8 cellular contexts compared by ENCODE assay signal in genomic region chr11:57568330-57568766, GRCh38. TPM values are rescaled to one million over a fixed set of nuclear protein-coding genes. Genes with fewer than 3 reads are reported as not detected.
DNase-seq lines count a peak whose midpoint lies in the region; ATAC-seq and TF ChIP-seq lines count a peak whose summit lies in the region.

No MANE protein-coding gene starts in this region.

- RAD21 ChIA-PET in HCT116 (lab: Charles Lee; ENCODE audit: low non-redundant PET in 1 of 2, low total read pairs in 2 of 2, uncharacterized antibody in 2 of 2, unreplicated experiment in 2 of 2) = interaction anchor here (0.6 to 1.9 kb wide), 5 partner anchors 73 to 699 kb away, joined by 3 to 9 read pairs (median 4); partner anchors contain the start of gene OR10W1 (in 1 of the 2)

- DNase-seq in HCT116 (ENCODE audit: low read depth, low spot score) = peak; percentile 56
- peak; percentile 58 for DNase-seq in NCI-H1694 (lab: John Stamatoyannopoulos, UW)
- DNase-seq in activated CD8-positive, alpha-beta memory T cell treated with anti-CD3 and anti-CD28 coated beads, Interleukin-2, amount 50 U/mL, for 24 hours (ENCODE audit: extremely low read depth) = peak; percentile 62
- peak; percentile 77 for DNase-seq in fibroblast of peridontal ligament (ENCODE audit: extremely low read depth)
- DNase-seq in ovary = peak in 4 of 5 donors; percentile 90 to 93 (median 92)
- no peak for DNase-seq in aorta
- DNase-seq in NCI-H748 (lab: John Stamatoyannopoulos, UW; ENCODE audit: unreplicated experiment) = no peak

- 17 to 29% (median 21%) methylated on average over 6 of the region's 6 CpGs for WGBS in ovary, 3 donors
- 22 to 29% methylated on average over 6 of the region's 6 CpGs for WGBS in aorta, 2 donors

- no peaks in the 10 kb centered on the region for H3K36me3 ChIP-seq in HCT116 (ENCODE audit: control insufficient read depth in 1 of 2, insufficient read depth in 2 of 2, low read length in 2 of 2)
- H3K36me3 ChIP-seq in ovary = no peaks in the 10 kb centered on the region
- no peaks in the 10 kb centered on the region for H3K36me3 ChIP-seq in aorta (ENCODE audit: control insufficient read depth in 1 of 2, insufficient read depth in 2 of 2, low read length in 1 of 2)

- H3K27ac ChIP-seq in HCT116 (ENCODE audit: low read depth, low read length) (peak overlapping the region; percentile 67), ovary (peak overlapping the region; percentile 78 to 85), aorta (ENCODE audit: low read depth in 1 of 2, low read length in 2 of 2) (no peak overlapping the region)

- H3K9ac ChIP-seq in HCT116 (ENCODE audit: low read length) = peak overlapping the region; percentile 49

- no peaks in the 10 kb centered on the region for H3K9me3 ChIP-seq in HCT116 (ENCODE audit: control insufficient read depth in 1 of 2, insufficient read depth in 1 of 2, low read depth in 1 of 2, low read length in 2 of 2)
- H3K9me3 ChIP-seq in ovary = no peaks in the 10 kb centered on the region
- no peaks in the 10 kb centered on the region for H3K9me3 ChIP-seq in aorta (ENCODE audit: control insufficient read depth, low read length)

- intact Hi-C loops in HCT116 (cut with micrococcal nuclease) (loop anchor here (1.0 kb wide), 2 partner anchors 73 to 945 kb away; no protein-coding TSS in a partner anchor), ovary (cut with DNase I) (loop anchor here in 3 of 4 donors (2.0 to 5.0 kb wide), 2 partner anchors 72 to 74 kb away; no protein-coding TSS in a partner anchor), aorta (cut with DNase I) (loop anchor here (2.0 kb wide), 3 partner anchors 30 to 76 kb away; no protein-coding TSS in a partner anchor)

- peak overlapping the region; percentile 87 for H3K4me2 ChIP-seq in HCT116 (ENCODE audit: low read length)

- H3K4me3 ChIP-seq in HCT116 (replicated peaks in 1 of 2; ENCODE audit: low read depth in 1 of 2, low read length in 2 of 2) (peak overlapping the region; percentile 66 to 73), ovary (peak overlapping the region; percentile 76), aorta (ENCODE audit: low read length in 2 of 2) (peak overlapping the region in 1 of 2 donors; percentile 85)

- TF ChIP-seq POLR2A in HCT116 (IDR thresholded peaks at IDR 0.05; ENCODE audit: borderline replicate concordance, extremely low read depth, insufficient read depth, insufficient read length) = no peak
- no peak for TF ChIP-seq POLR2A in ovary (IDR thresholded peaks at IDR 0.05)

- CTCF ChIA-PET in HCT116 (lab: Charles Lee) = interaction anchor here (0.5 to 2.6 kb wide), 8 partner anchors 10 to 231 kb away, joined by 3 to 40 read pairs (median 4); no protein-coding TSS in a partner anchor

- no TSS peak for BruUV-seq in HCT116 (replicated peaks; lab: Mats Ljungman, UMichigan)

- no peak for TF ChIP-seq EP300 in ovary (IDR thresholded peaks at IDR 0.05)

- TF ChIP-seq RAD21 in HCT116 (IDR thresholded peaks at IDR 0.05; ENCODE audit: low read depth) = peak; percentile 81

- H4K20me1 ChIP-seq in HCT116 (ENCODE audit: insufficient read depth) = no peaks in the 10 kb centered on the region

- no peaks in the 10 kb centered on the region for H3K9me2 ChIP-seq in HCT116 (ENCODE audit: insufficient read depth)

- POLR2A ChIA-PET in HCT116 (lab: Charles Lee) = interaction anchor here (2.1 kb wide), 1 partner anchor 73 kb away, joined by 8 read pairs; no protein-coding TSS in a partner anchor

- no peaks in the 10 kb centered on the region for H3K79me2 ChIP-seq in HCT116 (ENCODE audit: insufficient read depth, low read length)

- peak overlapping the region; percentile 46 for H2AFZ ChIP-seq in HCT116 (ENCODE audit: low read depth, low read length, poor library complexity, severe bottlenecking)

- ATAC-seq in HCT116 (peak; percentile 29), aorta (ENCODE audit: low FRiP score) (peak; percentile 93)

- H3K27me3 ChIP-seq in HCT116 (ENCODE audit: insufficient read depth, low read length) = no peaks in the 10 kb centered on the region
- no peaks in the 10 kb centered on the region for H3K27me3 ChIP-seq in ovary
- H3K27me3 ChIP-seq in aorta (ENCODE audit: control insufficient read depth in 1 of 2, insufficient read depth in 2 of 2, low read length in 1 of 2) = no peaks in the 10 kb centered on the region

- TF ChIP-seq CTCF in GM12872 (IDR thresholded peaks at IDR 0.05; ENCODE audit: insufficient read depth, low read depth, low read length) (peak; percentile 95), HCT116 (IDR thresholded peaks at IDR 0.05 in 2 of 3, conservative IDR thresholded peaks at IDR 0.05 in 1 of 3; ENCODE audit: borderline replicate concordance in 1 of 3, insufficient read depth in 1 of 3, low read depth in 2 of 3, low read length in 2 of 3) (peak; percentile 90 to 96 (median 95); a peak in 5 of 6 replicates), ovary (IDR thresholded peaks at IDR 0.05) (peak in 1 of 3 donors; percentile 89)

- H3K4me1 ChIP-seq in HCT116 (ENCODE audit: control insufficient read depth in 1 of 2, insufficient read depth in 2 of 2, low read length in 2 of 2) (peaks cover 7 to 19% of the 10 kb centered on the region in 2 experiments; a peak in 3 of 4 replicates), ovary (ENCODE audit: insufficient read depth) (peaks cover 10% of the 10 kb centered on the region), aorta (ENCODE audit: control insufficient read depth in 1 of 2, insufficient read depth in 2 of 2, low read length in 2 of 2) (no peaks in the 10 kb centered on the region)

TF ChIP-seq in HCT116, 20 proteins besides CTCF, POLR2A, EP300 and RAD21:
- no peak for TF ChIP-seq EZH2 (IDR thresholded peaks at IDR 0.05)
- peak; percentile 13 for TF ChIP-seq TCF7L2 (IDR thresholded peaks at IDR 0.05; ENCODE audit: borderline replicate concordance, extremely low read depth, insufficient read depth, insufficient read length)

RNA-seq across cellular contexts. Expression of gene UBE2L6, which starts 0.9 kb away (rescaled TPM):
- 24.8 TPM for total RNA-seq in HCT116 (2021; ENCODE audit: unreplicated experiment)
- polyA plus RNA-seq in HCT116 (2012) = 26.7 and 28.2 TPM in 2 replicates
- 10 to 100 TPM; 27.2 to 71.0 (median 59.7) TPM for total RNA-seq in ovary
- polyA plus RNA-seq in ovary = 100 to 1,000 TPM in 1 of 2 donors, 10 to 100 TPM in 1; 51.1 to 114 TPM
- total RNA-seq in aorta = 10 to 100 TPM; 42.0 to 68.9 TPM
- polyA plus RNA-seq in aorta = 10 to 100 TPM; 44.8 to 45.2 TPM

RNA-seq across cellular contexts. Expression of gene SERPING1, which starts 29.1 kb away (rescaled TPM):
- total RNA-seq in HCT116 (2021; ENCODE audit: unreplicated experiment) (3.4 TPM), ovary (100 to 1,000 TPM; 454 to 906 (median 709) TPM), aorta (1,000 to 10,000 TPM in 1 of 2 donors, 100 to 1,000 TPM in 1; 723 to 1,015 TPM)
- 4.1 and 4.6 TPM in 2 replicates for polyA plus RNA-seq in HCT116 (2012)
- polyA plus RNA-seq in ovary (1,000 to 10,000 TPM in 1 of 2 donors, 100 to 1,000 TPM in 1; 731 to 2,358 TPM), aorta (100 to 1,000 TPM; 473 to 867 TPM)

RNA-seq across cellular contexts. Expression of gene SMTNL1, which starts 31.0 kb away (rescaled TPM):
- total RNA-seq in HCT116 (2021; ENCODE audit: unreplicated experiment) (not detected), ovary (not detected), aorta (not detected)
- 0.09 and 0.11 TPM in 2 replicates for polyA plus RNA-seq in HCT116 (2012)
- polyA plus RNA-seq in ovary (not detected), aorta (not detected)

RNA-seq across cellular contexts. Expression of gene TIMM10, which starts 37.8 kb away (rescaled TPM):
- total RNA-seq in HCT116 (2021; ENCODE audit: unreplicated experiment) (65.6 TPM), ovary (10 to 100 TPM; 23.4 to 42.0 (median 38.0) TPM), aorta (10 to 100 TPM; 30.8 to 40.0 TPM)
- polyA plus RNA-seq in HCT116 (2012) = 63.8 and 76.3 TPM in 2 replicates
- polyA plus RNA-seq in ovary (10 to 100 TPM; 32.0 to 36.2 TPM), aorta (10 to 100 TPM; 34.7 to 71.1 TPM)

RNA-seq across cellular contexts. Expression of gene SLC43A1, which starts 52.8 kb away (rescaled TPM):
- 11.8 TPM for total RNA-seq in HCT116 (2021; ENCODE audit: unreplicated experiment)
- polyA plus RNA-seq in HCT116 (2012) = 12.9 and 13.5 TPM in 2 replicates
- total RNA-seq in ovary = 10 to 100 TPM; 11.5 to 23.5 (median 18.6) TPM
- 10 to 100 TPM; 14.8 to 30.4 TPM for polyA plus RNA-seq in ovary
- 10 to 100 TPM in 1 of 2 donors, 1 to 10 TPM in 1; 7.6 to 15.8 TPM for total RNA-seq in aorta
- 10 to 100 TPM in 1 of 2 donors, 1 to 10 TPM in 1; 8.6 to 19.6 TPM for polyA plus RNA-seq in aorta

Comparison
In these comparisons a context has a peak if more than half of its experiments do, and no peak if none do; other contexts are left out.
1. DNase-seq: peak in HCT116 (single experiment), NCI-H1694 (single experiment), activated CD8-positive, alpha-beta memory T cell treated with anti-CD3 and anti-CD28 coated beads, Interleukin-2, amount 50 U/mL, for 24 hours (single experiment), fibroblast of peridontal ligament (single experiment) and ovary (4 of 5); none in aorta (0 of 2) and NCI-H748 (single experiment).
2. H3K27ac ChIP-seq: peak in HCT116 (single experiment) and ovary (2 of 2); none in aorta (0 of 2).
3. RNA of gene SERPING1, which starts 29.1 kb away (total RNA-seq): 723 to 1,015 TPM in aorta and 454 to 906 TPM in ovary; 3.4 TPM in HCT116 (single experiment); every median in the first group is over 100 times any median in the second.